1 cellular context compared by ENCODE assay signal in the genomic region with DNA sequence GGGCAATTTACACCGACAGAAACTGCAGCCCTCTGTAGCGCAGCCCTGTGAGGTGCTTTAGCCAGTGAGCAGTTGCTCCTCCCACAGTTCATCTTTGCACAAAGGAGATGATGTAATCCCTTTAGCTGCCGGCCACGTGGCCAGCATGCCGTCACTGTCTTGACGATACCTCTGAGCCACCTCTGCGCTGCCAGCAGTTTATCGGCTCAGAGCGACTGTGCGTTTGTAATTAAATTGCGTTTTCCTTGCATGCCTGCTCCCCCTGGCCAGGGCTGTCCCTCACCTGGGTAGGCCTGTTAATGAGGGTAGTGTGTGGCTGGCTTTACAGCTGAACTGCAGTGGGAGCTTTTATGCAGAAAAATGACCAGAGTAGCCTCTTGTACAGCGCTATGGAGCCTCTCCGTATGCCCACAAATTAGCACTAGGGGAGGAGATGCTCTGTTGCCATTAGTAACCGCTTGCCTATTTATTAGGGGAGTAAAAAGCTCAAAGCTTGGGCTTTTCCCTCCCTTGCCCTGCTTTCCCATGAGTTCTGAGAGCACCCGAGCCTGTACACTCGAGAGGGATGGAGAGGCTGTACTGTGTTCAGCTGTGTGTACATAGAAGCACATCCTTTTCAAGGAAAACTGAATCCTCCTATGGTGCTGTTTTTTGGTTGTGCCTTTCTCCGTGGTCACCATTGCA.
A peak's percentile ranks its signal among the peaks of the same experiment; 100 is the strongest.
TF ChIP-seq lines count a peak whose summit lies in the region.

No MANE protein-coding gene starts in this region.

TF ChIP-seq in K562, 482 proteins besides CTCF, POLR2A, EP300 and RAD21 (continued from another document and continues in another):
- TF ChIP-seq, protein P1, sequence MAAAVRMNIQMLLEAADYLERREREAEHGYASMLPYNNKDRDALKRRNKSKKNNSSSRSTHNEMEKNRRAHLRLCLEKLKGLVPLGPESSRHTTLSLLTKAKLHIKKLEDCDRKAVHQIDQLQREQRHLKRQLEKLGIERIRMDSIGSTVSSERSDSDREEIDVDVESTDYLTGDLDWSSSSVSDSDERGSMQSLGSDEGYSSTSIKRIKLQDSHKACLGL (CRISPR knock-in tag; IDR thresholded peaks at IDR 0.05; ENCODE audit: borderline replicate concordance, poor library complexity, severe bottlenecking), result no peak
- no peak for TF ChIP-seq ZBTB1 (CRISPR knock-in tag; IDR thresholded peaks at IDR 0.05; ENCODE audit: borderline replicate concordance, low read depth)
- TF ChIP-seq MCM7 (IDR thresholded peaks at IDR 0.05), result no peak
- TF ChIP-seq SRSF3 (IDR thresholded peaks at IDR 0.05; ENCODE audit: insufficient read depth, low read length), result no peak
- TF ChIP-seq, protein P2, sequence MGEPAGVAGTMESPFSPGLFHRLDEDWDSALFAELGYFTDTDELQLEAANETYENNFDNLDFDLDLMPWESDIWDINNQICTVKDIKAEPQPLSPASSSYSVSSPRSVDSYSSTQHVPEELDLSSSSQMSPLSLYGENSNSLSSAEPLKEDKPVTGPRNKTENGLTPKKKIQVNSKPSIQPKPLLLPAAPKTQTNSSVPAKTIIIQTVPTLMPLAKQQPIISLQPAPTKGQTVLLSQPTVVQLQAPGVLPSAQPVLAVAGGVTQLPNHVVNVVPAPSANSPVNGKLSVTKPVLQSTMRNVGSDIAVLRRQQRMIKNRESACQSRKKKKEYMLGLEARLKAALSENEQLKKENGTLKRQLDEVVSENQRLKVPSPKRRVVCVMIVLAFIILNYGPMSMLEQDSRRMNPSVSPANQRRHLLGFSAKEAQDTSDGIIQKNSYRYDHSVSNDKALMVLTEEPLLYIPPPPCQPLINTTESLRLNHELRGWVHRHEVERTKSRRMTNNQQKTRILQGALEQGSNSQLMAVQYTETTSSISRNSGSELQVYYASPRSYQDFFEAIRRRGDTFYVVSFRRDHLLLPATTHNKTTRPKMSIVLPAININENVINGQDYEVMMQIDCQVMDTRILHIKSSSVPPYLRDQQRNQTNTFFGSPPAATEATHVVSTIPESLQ (CRISPR knock-in tag; IDR thresholded peaks at IDR 0.05), result peak; percentile 99; the same call in 1 of the 2 replicates
- no peak for TF ChIP-seq NFATC3 (IDR thresholded peaks at IDR 0.05)
- TF ChIP-seq, protein P3, sequence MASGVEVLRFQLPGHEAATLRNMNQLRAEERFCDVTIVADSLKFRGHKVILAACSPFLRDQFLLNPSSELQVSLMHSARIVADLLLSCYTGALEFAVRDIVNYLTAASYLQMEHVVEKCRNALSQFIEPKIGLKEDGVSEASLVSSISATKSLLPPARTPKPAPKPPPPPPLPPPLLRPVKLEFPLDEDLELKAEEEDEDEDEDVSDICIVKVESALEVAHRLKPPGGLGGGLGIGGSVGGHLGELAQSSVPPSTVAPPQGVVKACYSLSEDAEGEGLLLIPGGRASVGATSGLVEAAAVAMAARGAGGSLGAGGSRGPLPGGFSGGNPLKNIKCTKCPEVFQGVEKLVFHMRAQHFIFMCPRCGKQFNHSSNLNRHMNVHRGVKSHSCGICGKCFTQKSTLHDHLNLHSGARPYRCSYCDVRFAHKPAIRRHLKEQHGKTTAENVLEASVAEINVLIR (CRISPR knock-in tag; IDR thresholded peaks at IDR 0.05), result no peak
- 0 out of 2 replicates have a peak, but pooled peaks have one; percentile 32 for TF ChIP-seq ZNF311 (CRISPR knock-in tag; IDR thresholded peaks at IDR 0.05)
- TF ChIP-seq KDM1A (IDR thresholded peaks at IDR 0.05), result no peak
- TF ChIP-seq TEAD2 (tag; IDR thresholded peaks at IDR 0.05), result no peak
- TF ChIP-seq MEIS2 (IDR thresholded peaks at IDR 0.05; ENCODE audit: partially characterized antibody), result no peak
- TF ChIP-seq, protein P4, sequence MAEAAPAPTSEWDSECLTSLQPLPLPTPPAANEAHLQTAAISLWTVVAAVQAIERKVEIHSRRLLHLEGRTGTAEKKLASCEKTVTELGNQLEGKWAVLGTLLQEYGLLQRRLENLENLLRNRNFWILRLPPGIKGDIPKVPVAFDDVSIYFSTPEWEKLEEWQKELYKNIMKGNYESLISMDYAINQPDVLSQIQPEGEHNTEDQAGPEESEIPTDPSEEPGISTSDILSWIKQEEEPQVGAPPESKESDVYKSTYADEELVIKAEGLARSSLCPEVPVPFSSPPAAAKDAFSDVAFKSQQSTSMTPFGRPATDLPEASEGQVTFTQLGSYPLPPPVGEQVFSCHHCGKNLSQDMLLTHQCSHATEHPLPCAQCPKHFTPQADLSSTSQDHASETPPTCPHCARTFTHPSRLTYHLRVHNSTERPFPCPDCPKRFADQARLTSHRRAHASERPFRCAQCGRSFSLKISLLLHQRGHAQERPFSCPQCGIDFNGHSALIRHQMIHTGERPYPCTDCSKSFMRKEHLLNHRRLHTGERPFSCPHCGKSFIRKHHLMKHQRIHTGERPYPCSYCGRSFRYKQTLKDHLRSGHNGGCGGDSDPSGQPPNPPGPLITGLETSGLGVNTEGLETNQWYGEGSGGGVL (CRISPR knock-in tag; IDR thresholded peaks at IDR 0.05), result no peak
- no peak for TF ChIP-seq ZNF253 (CRISPR knock-in tag; conservative IDR thresholded peaks at IDR 0.05)
- TF ChIP-seq, protein P5, sequence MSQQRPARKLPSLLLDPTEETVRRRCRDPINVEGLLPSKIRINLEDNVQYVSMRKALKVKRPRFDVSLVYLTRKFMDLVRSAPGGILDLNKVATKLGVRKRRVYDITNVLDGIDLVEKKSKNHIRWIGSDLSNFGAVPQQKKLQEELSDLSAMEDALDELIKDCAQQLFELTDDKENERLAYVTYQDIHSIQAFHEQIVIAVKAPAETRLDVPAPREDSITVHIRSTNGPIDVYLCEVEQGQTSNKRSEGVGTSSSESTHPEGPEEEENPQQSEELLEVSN (IDR thresholded peaks at IDR 0.05; ENCODE audit: borderline replicate concordance in 1 of 2, extremely low read depth in 1 of 2, insufficient read depth in 1 of 2, insufficient read length in 1 of 2, low read depth in 1 of 2, low read length in 1 of 2, poor library complexity in 1 of 2, severe bottlenecking in 1 of 2), result peak; percentile 92
- TF ChIP-seq, protein P6, sequence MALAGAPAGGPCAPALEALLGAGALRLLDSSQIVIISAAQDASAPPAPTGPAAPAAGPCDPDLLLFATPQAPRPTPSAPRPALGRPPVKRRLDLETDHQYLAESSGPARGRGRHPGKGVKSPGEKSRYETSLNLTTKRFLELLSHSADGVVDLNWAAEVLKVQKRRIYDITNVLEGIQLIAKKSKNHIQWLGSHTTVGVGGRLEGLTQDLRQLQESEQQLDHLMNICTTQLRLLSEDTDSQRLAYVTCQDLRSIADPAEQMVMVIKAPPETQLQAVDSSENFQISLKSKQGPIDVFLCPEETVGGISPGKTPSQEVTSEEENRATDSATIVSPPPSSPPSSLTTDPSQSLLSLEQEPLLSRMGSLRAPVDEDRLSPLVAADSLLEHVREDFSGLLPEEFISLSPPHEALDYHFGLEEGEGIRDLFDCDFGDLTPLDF (CRISPR knock-in tag; IDR thresholded peaks at IDR 0.05), result peak; percentile 73; the same call in 1 of the 2 replicates
- TF ChIP-seq ZNF212 (CRISPR knock-in tag; IDR thresholded peaks at IDR 0.05), result no peak
- TF ChIP-seq HNRNPUL1 (IDR thresholded peaks at IDR 0.05; ENCODE audit: low read length), result no peak
- no peak for TF ChIP-seq ZNF561 (CRISPR knock-in tag; conservative IDR thresholded peaks at IDR 0.05)
- TF ChIP-seq MYC (IDR thresholded peaks at IDR 0.05; ENCODE audit: low read depth, low read length), result peak; percentile 95
- peak; percentile 64; the same call in 1 of the 2 replicates for TF ChIP-seq MYC (CRISPR knock-in tag; IDR thresholded peaks at IDR 0.05; ENCODE audit: borderline replicate concordance, low read depth)
- no peak for TF ChIP-seq MTA3 (IDR thresholded peaks at IDR 0.05; ENCODE audit: borderline replicate concordance)
- no peak for TF ChIP-seq MCM5 (IDR thresholded peaks at IDR 0.05; ENCODE audit: low read depth)
- peak; percentile 77; the same call in 1 of the 2 replicates for TF ChIP-seq RAD51 (IDR thresholded peaks at IDR 0.05; ENCODE audit: borderline replicate concordance, low read depth)
- TF ChIP-seq RB1 (IDR thresholded peaks at IDR 0.05; ENCODE audit: low read depth), result no peak
- TF ChIP-seq FOXM1 (IDR thresholded peaks at IDR 0.05; ENCODE audit: low read depth), result no peak
- TF ChIP-seq FOXM1 (CRISPR knock-in tag; IDR thresholded peaks at IDR 0.05; ENCODE audit: low read depth), result no peak
- TF ChIP-seq RBM34 (IDR thresholded peaks at IDR 0.05; ENCODE audit: borderline replicate concordance, insufficient read depth, low read length), result no peak
- TF ChIP-seq ETV5 (CRISPR knock-in tag; IDR thresholded peaks at IDR 0.05; ENCODE audit: low read depth), result no peak
- no peak for TF ChIP-seq FIP1L1 (IDR thresholded peaks at IDR 0.05; ENCODE audit: low read depth, low read length, poor library complexity, severe bottlenecking)
- TF ChIP-seq NR2C2 (CRISPR knock-in tag; IDR thresholded peaks at IDR 0.05), result 0 out of 2 replicates have a peak, but pooled peaks have one; percentile 59
- TF ChIP-seq NR2C2 (tag; IDR thresholded peaks at IDR 0.05), result no peak
- no peak for TF ChIP-seq ELF1 (tag; IDR thresholded peaks at IDR 0.05)
- TF ChIP-seq, protein P7, sequence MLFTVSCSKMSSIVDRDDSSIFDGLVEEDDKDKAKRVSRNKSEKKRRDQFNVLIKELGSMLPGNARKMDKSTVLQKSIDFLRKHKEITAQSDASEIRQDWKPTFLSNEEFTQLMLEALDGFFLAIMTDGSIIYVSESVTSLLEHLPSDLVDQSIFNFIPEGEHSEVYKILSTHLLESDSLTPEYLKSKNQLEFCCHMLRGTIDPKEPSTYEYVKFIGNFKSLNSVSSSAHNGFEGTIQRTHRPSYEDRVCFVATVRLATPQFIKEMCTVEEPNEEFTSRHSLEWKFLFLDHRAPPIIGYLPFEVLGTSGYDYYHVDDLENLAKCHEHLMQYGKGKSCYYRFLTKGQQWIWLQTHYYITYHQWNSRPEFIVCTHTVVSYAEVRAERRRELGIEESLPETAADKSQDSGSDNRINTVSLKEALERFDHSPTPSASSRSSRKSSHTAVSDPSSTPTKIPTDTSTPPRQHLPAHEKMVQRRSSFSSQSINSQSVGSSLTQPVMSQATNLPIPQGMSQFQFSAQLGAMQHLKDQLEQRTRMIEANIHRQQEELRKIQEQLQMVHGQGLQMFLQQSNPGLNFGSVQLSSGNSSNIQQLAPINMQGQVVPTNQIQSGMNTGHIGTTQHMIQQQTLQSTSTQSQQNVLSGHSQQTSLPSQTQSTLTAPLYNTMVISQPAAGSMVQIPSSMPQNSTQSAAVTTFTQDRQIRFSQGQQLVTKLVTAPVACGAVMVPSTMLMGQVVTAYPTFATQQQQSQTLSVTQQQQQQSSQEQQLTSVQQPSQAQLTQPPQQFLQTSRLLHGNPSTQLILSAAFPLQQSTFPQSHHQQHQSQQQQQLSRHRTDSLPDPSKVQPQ (CRISPR knock-in tag; IDR thresholded peaks at IDR 0.05; ENCODE audit: borderline replicate concordance), result no peak
- TF ChIP-seq ZNF263 (CRISPR knock-in tag; IDR thresholded peaks at IDR 0.05; ENCODE audit: borderline replicate concordance), result peak; percentile 39; the same call in 1 of the 2 replicates
- no peak for TF ChIP-seq XRCC4 (IDR thresholded peaks at IDR 0.05; ENCODE audit: extremely low read depth, insufficient read depth, insufficient read length)
- no peak for TF ChIP-seq ZNF224 (CRISPR knock-in tag; IDR thresholded peaks at IDR 0.05)
- TF ChIP-seq, protein P8, sequence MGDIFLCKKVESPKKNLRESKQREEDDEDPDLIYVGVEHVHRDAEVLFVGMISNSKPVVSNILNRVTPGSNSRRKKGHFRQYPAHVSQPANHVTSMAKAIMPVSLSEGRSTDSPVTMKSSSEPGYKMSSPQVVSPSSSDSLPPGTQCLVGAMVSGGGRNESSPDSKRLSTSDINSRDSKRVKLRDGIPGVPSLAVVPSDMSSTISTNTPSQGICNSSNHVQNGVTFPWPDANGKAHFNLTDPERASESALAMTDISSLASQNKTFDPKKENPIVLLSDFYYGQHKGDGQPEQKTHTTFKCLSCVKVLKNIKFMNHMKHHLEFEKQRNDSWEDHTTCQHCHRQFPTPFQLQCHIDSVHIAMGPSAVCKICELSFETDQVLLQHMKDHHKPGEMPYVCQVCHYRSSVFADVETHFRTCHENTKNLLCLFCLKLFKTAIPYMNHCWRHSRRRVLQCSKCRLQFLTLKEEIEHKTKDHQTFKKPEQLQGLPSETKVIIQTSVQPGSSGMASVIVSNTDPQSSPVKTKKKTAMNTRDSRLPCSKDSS (IDR thresholded peaks at IDR 0.05; ENCODE audit: low read depth, partially characterized antibody), result no peak
- no peak for TF ChIP-seq ZEB2 (IDR thresholded peaks at IDR 0.05)
- TF ChIP-seq RNF2 (IDR thresholded peaks at IDR 0.05), result peak; percentile 71; the same call in 1 of the 2 replicates
- no peak for TF ChIP-seq HSF4 (CRISPR knock-in tag; IDR thresholded peaks at IDR 0.05; ENCODE audit: borderline replicate concordance)
- TF ChIP-seq ZNF217 (CRISPR knock-in tag; IDR thresholded peaks at IDR 0.05), result no peak
- no peak for TF ChIP-seq BMI1 (IDR thresholded peaks at IDR 0.05; ENCODE audit: low read length)
- TF ChIP-seq, protein P9, sequence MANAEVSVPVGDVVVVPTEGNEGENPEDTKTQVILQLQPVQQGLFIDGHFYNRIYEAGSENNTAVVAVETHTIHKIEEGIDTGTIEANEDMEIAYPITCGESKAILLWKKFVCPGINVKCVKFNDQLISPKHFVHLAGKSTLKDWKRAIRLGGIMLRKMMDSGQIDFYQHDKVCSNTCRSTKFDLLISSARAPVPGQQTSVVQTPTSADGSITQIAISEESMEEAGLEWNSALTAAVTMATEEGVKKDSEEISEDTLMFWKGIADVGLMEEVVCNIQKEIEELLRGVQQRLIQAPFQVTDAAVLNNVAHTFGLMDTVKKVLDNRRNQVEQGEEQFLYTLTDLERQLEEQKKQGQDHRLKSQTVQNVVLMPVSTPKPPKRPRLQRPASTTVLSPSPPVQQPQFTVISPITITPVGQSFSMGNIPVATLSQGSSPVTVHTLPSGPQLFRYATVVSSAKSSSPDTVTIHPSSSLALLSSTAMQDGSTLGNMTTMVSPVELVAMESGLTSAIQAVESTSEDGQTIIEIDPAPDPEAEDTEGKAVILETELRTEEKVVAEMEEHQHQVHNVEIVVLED (CRISPR knock-in tag; IDR thresholded peaks at IDR 0.05), result no peak
- TF ChIP-seq SMARCB1 (IDR thresholded peaks at IDR 0.05; ENCODE audit: insufficient read length, low read depth), result no peak
- no peak for TF ChIP-seq SAFB2 (IDR thresholded peaks at IDR 0.05; ENCODE audit: borderline replicate concordance, low read depth, low read length, severe bottlenecking)
- TF ChIP-seq PTBP1 (IDR thresholded peaks at IDR 0.05; ENCODE audit: low read depth, low read length), result no peak
- no peak for TF ChIP-seq SIX5 (IDR thresholded peaks at IDR 0.05; ENCODE audit: borderline replicate concordance in 1 of 2, insufficient read depth in 1 of 2, low read depth in 1 of 2, low read length in 2 of 2)
- TF ChIP-seq, protein P10, sequence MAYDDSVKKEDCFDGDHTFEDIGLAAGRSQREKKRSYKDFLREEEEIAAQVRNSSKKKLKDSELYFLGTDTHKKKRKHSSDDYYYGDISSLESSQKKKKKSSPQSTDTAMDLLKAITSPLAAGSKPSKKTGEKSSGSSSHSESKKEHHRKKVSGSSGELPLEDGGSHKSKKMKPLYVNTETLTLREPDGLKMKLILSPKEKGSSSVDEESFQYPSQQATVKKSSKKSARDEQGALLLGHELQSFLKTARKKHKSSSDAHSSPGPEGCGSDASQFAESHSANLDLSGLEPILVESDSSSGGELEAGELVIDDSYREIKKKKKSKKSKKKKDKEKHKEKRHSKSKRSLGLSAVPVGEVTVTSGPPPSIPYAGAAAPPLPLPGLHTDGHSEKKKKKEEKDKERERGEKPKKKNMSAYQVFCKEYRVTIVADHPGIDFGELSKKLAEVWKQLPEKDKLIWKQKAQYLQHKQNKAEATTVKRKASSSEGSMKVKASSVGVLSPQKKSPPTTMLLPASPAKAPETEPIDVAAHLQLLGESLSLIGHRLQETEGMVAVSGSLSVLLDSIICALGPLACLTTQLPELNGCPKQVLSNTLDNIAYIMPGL (CRISPR knock-in tag; IDR thresholded peaks at IDR 0.05), result no peak
- TF ChIP-seq KDM5B (IDR thresholded peaks at IDR 0.05; ENCODE audit: insufficient replicate concordance, low read depth, low read length), result no peak
- TF ChIP-seq ZNF507 (tag; conservative IDR thresholded peaks at IDR 0.05), result no peak
- no peak for TF ChIP-seq TSC22D4 (tag; IDR thresholded peaks at IDR 0.05)
